8 cellular contexts compared by ENCODE assay signal in genomic region chr12:123150273-123150803, GRCh38. TPM values are rescaled to one million over a fixed set of nuclear protein-coding genes. Genes with fewer than 3 reads are reported as not detected.
A peak's percentile ranks its signal among the peaks of the same experiment; 100 is the strongest.
DNase-seq lines count a peak whose midpoint lies in the region; ATAC-seq and TF ChIP-seq lines count a peak whose summit lies in the region.

No MANE protein-coding gene starts in this region.

- H3K4me3 ChIP-seq in fibroblast of lung (replicated peaks in 1 of 4; ENCODE audit: control extremely low read depth in 1 of 4, insufficient read depth in 1 of 4, low read depth in 3 of 4, low read length in 4 of 4): peak overlapping the region; percentile 46 to 78 (median 66)

- no peaks in the 10 kb centered on the region for H3K27me3 ChIP-seq in fibroblast of lung (ENCODE audit: control insufficient read depth, insufficient read depth, low read length)

- H3K27me3 Mint-ChIP-seq in neural crest cell (ENCODE audit: low read depth): peaks cover 12% of the 10 kb centered on the region

- ATAC-seq in GM18907 (IDR thresholded peaks at IDR 0.05; ENCODE audit: unreplicated experiment) (peak; percentile 16), HG03442 (IDR thresholded peaks at IDR 0.05; ENCODE audit: unreplicated experiment) (peak; percentile 16), HG03460 (IDR thresholded peaks at IDR 0.05; ENCODE audit: unreplicated experiment) (no peak), HG02840 (IDR thresholded peaks at IDR 0.05; ENCODE audit: low FRiP score, unreplicated experiment) (no peak)

- peak; percentile 80 for DNase-seq in activated CD8-positive, alpha-beta memory T cell treated with anti-CD3 and anti-CD28 coated beads for 24 hours
- DNase-seq in fibroblast of lung (ENCODE audit: low read depth in 2 of 2) (no peak), neural crest cell (ENCODE audit: low read depth, low spot score) (peak; percentile 20), COLO829 (ENCODE audit: low spot score) (no peak)

- peaks cover 23% of the 10 kb centered on the region for H3K4me1 Mint-ChIP-seq in neural crest cell

- peak overlapping the region; percentile 66 for H3K9ac ChIP-seq in fibroblast of lung (ENCODE audit: insufficient read depth, low read length)

- no peaks in the 10 kb centered on the region for H3K4me1 ChIP-seq in fibroblast of lung (ENCODE audit: control insufficient read depth, extremely low read depth, insufficient read depth, low read length)

- H4K20me1 ChIP-seq in fibroblast of lung (ENCODE audit: control insufficient read depth, extremely low read depth, insufficient read depth, low read length): no peaks in the 10 kb centered on the region

- no peak overlapping the region for H3K27ac Mint-ChIP-seq in neural crest cell (ENCODE audit: unreplicated experiment)

- TF ChIP-seq CTCF in fibroblast of lung (conservative IDR thresholded peaks at IDR 0.05 in 1 of 2, IDR thresholded peaks at IDR 0.05 in 1 of 2; ENCODE audit: low read depth in 1 of 2, low read length in 2 of 2): no peak
- no peak for TF ChIP-seq CTCF in neural crest cell (conservative IDR thresholded peaks at IDR 0.05)

- H3K4me2 ChIP-seq in fibroblast of lung (ENCODE audit: extremely low read depth, insufficient read depth, low read length): peak overlapping the region; percentile 87

- peak overlapping the region; percentile 46 for H3K27ac ChIP-seq in fibroblast of lung (ENCODE audit: insufficient read depth, low read length)

- no peaks in the 10 kb centered on the region for H3K36me3 Mint-ChIP-seq in neural crest cell (ENCODE audit: low read depth)

- H2AFZ ChIP-seq in fibroblast of lung (ENCODE audit: low read length): peak overlapping the region; percentile 33

- H3K4me3 Mint-ChIP-seq in neural crest cell: peak overlapping the region; percentile 88

- H3K9me3 ChIP-seq in fibroblast of lung (ENCODE audit: control insufficient read depth, insufficient read depth, low read depth, low read length): no peaks in the 10 kb centered on the region

- H3K9me3 Mint-ChIP-seq in neural crest cell: no peaks in the 10 kb centered on the region

- H3K79me2 ChIP-seq in fibroblast of lung (ENCODE audit: control insufficient read depth, insufficient read depth, low read length): peaks cover 18% of the 10 kb centered on the region

- no peaks in the 10 kb centered on the region for H3K36me3 ChIP-seq in fibroblast of lung (ENCODE audit: control insufficient read depth, insufficient read depth, low read length)

RNA-seq across cellular contexts. Expression of gene PITPNM2, which starts 0.6 kb away (rescaled TPM):
- total RNA-seq in fibroblast of lung (4.4 and 6.6 TPM in 2 replicates), neural crest cell (7.2 and 9.5 TPM in 2 replicates)
- 2.2 and 4.9 TPM in 2 replicates for polyA plus RNA-seq in fibroblast of lung
- polyA plus RNA-seq in fibroblast of lung (2012): 5.2 and 9.0 TPM in 2 replicates
- 8.8 and 23.5 TPM in 2 replicates for polyA minus RNA-seq in fibroblast of lung (ENCODE audit: low replicate concordance)

Comparison
In these comparisons a context has a peak if more than half of its experiments do, and no peak if none do; other contexts are left out.
1. ATAC-seq: peak in GM18907 (single experiment) and HG03442 (single experiment); none in HG03460 (single experiment) and HG02840 (single experiment).
2. DNase-seq: peak in activated CD8-positive, alpha-beta memory T cell treated with anti-CD3 and anti-CD28 coated beads for 24 hours (single experiment) and neural crest cell (single experiment); none in fibroblast of lung (0 of 2) and COLO829 (single experiment).